Comparison of ENCODE assay signal across 15 cellular contexts in the genomic region with DNA sequence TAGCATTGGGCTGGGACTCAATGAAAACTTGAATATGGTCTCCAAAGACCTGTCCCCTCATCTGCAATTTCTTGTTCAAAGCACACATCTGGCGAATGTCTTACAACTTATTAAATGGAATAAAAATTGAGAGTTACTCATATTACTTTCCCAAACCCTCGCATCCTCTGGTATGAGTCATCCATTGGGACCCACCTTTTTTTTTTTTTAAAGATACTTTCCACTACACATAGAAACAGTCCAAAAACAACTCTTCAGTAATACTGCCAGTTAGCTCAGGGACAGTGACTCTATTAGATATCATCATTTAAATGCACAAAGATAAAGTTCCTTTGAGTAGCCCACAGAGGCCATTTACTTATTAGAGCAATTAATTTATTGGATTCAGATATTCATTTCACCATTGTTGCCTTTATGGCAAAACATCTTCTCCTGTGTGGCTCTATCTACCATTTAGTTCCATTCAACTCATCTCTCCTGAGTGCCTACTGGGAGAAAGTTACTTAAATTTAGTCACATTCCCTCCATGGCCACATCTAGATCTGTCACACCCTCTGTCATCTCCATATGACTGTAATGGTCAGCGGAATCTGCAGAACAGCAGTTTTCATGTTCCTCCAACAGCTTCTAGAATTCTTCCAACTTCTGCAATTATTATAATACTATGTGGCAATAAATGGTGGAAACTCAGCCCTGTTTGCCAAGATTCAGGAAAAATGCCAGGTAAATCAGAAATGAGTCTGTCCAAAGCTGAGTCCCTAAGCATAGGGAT.
DNase-seq lines count a peak whose midpoint lies in the region; ATAC-seq, FAIRE-seq and TF ChIP-seq lines count a peak whose summit lies in the region.
"Had no signal": no experiment of that assay in that cellular context is flagged by ENCODE, and none has a peak within 500 bp of the region (broad histone marks: within the 10 kb centered on the region; RNA-seq: fewer than 3 reads in every experiment).

No MANE protein-coding gene starts in this region.

- WGBS in SK-N-SH (ENCODE audit: low lambda C conversion rate): 45% methylated on average over 3 of the region's 3 CpGs

- no peaks in the 10 kb centered on the region for H3K27me3 Mint-ChIP-seq in activated T-cell treated with anti-CD3 and anti-CD28 coated beads, Interleukin-2, amount 50 U/mL, for 72 hours (ENCODE audit: low read depth)
- no peaks in the 10 kb centered on the region for H3K27me3 Mint-ChIP-seq in WTC11 (ENCODE audit: low read depth)
- no peaks in the 10 kb centered on the region for H3K27me3 Mint-ChIP-seq in natural killer cell treated with Interleukin-12 subunit alpha and Interleukin-12 subunit beta and Interleukin-15 and Interleukin-18, amount 100 ng/mL, for 72 hours
- H3K27me3 Mint-ChIP-seq: memory B cell had no signal

- H3K4me3 ChIP-seq in SK-N-SH (ENCODE audit: low read depth in 2 of 2, low read length in 1 of 2): no peak overlapping the region
- H3K4me3 ChIP-seq in endothelial cell of umbilical vein (replicated peaks in 1 of 3; ENCODE audit: insufficient read depth in 1 of 3, low read depth in 1 of 3, low read length in 3 of 3): no peak overlapping the region
- H3K4me3 ChIP-seq: prostate gland had no signal

- dilution Hi-C loops in endothelial cell of umbilical vein (cut with MboI; ENCODE audit: extremely low pct_ligation_motif_present, low sequenced_read_pairs): no loop called here

- H3K79me2 ChIP-seq in SK-N-SH (ENCODE audit: insufficient read depth) (no peaks in the 10 kb centered on the region), endothelial cell of umbilical vein (ENCODE audit: control insufficient read depth, insufficient read depth, low read length) (no peaks in the 10 kb centered on the region)

- FAIRE-seq in endothelial cell of umbilical vein (lab: Jason Lieb, UNC): no peak
- FAIRE-seq: G401.6 had no signal

- no peaks in the 10 kb centered on the region for H3K36me3 ChIP-seq in SK-N-SH (replicated peaks in 1 of 2; ENCODE audit: control insufficient read depth in 1 of 2, insufficient read depth in 2 of 2, low read length in 1 of 2)
- H3K36me3 ChIP-seq in endothelial cell of umbilical vein (ENCODE audit: control insufficient read depth in 2 of 2, extremely low read depth in 1 of 2, insufficient read depth in 2 of 2, low read length in 2 of 2): no peaks in the 10 kb centered on the region
- H3K36me3 ChIP-seq: prostate gland had no signal

- BruUV-seq in endothelial cell of umbilical vein (replicated peaks; lab: Mats Ljungman, UMichigan): no TSS peak

- no peak for TF ChIP-seq RAD21 in SK-N-SH (IDR thresholded peaks at IDR 0.05; ENCODE audit: low read length)

- DNase-seq in activated T-cell treated with anti-CD3 and anti-CD28 coated beads, Interleukin-2, amount 50 U/mL, for 72 hours: no peak
- DNase-seq in activated T-cell treated with anti-CD3 and anti-CD28 coated beads for 4 hours (no peak), SK-N-SH (no peak), endothelial cell of umbilical vein (ENCODE audit: low read depth, low spot score) (peak; percentile 48), WTC11 (ENCODE audit: low spot score) (no peak), DMS114 treated with DMSO at 0.1 percent for 48 hours (lab: John Stamatoyannopoulos, UW; ENCODE audit: unreplicated experiment) (no peak)
- DNase-seq in stimulated activated naive CD8-positive, alpha-beta T cell treated with anti-CD3 and anti-CD28 coated beads, Interleukin-15, Interleukin-2, amounts not matched to agents 100 U/mL and 50 U/mL, for 24 hours: no peak
- DNase-seq in natural killer cell treated with Interleukin-12 subunit alpha and Interleukin-12 subunit beta and Interleukin-15 and Interleukin-18, amount 100 ng/mL, for 72 hours (ENCODE audit: low spot score): no peak
- DNase-seq: activated CD8-positive, alpha-beta memory T cell treated with anti-CD3 and anti-CD28 coated beads, Interleukin-2, amount 50 U/mL, for 4 hours; glutamatergic neuron; NCI-H146; stimulated activated CD4-positive, alpha-beta T cell treated with anti-CD3 and anti-CD28 coated beads, Interleukin-4, amount 100 ng/mL, for 4 hours had no signal

- CTCF ChIA-PET in SK-N-SH (lab: Yijun Ruan, JAX) (no interaction called here), endothelial cell of umbilical vein (lab: Charles Lee) (no interaction called here), WTC11 (lab: Charles Lee) (no interaction called here)

- no peaks in the 10 kb centered on the region for H3K9me3 ChIP-seq in SK-N-SH
- no peaks in the 10 kb centered on the region for H3K9me3 ChIP-seq in endothelial cell of umbilical vein (replicated peaks; ENCODE audit: control insufficient read depth, insufficient read depth, low read length)
- H3K9me3 ChIP-seq: prostate gland had no signal

- peak; percentile 49 to 58 for ATAC-seq in activated T-cell treated with anti-CD3 and anti-CD28 coated beads, Interleukin-2, amount 50 U/mL, for 72 hours (replicated peaks in 1 of 2)
- peak; percentile 65 for ATAC-seq in stimulated activated naive CD8-positive, alpha-beta T cell treated with anti-CD3 and anti-CD28 coated beads, Interleukin-15, Interleukin-2, amounts not matched to agents 100 U/mL and 50 U/mL, for 24 hours
- ATAC-seq in WTC11: no peak
- ATAC-seq in natural killer cell treated with Interleukin-12 subunit alpha and Interleukin-12 subunit beta and Interleukin-15 and Interleukin-18, amount 100 ng/mL, for 72 hours: no peak

- intact Hi-C loops in endothelial cell of umbilical vein (cut with micrococcal nuclease): loop anchor here (5.0 kb wide), 1 partner anchor 38 kb away; no protein-coding TSS in a partner anchor

- no peaks in the 10 kb centered on the region for H3K9me2 ChIP-seq in SK-N-SH

- POLR2A ChIA-PET in SK-N-SH (lab: Yijun Ruan, JAX): no interaction called here
- POLR2A ChIA-PET in endothelial cell of umbilical vein (lab: Charles Lee): no interaction called here
- POLR2A ChIA-PET in WTC11 (lab: Charles Lee): no interaction called here

- no peaks in the 10 kb centered on the region for H3K27me3 ChIP-seq in SK-N-SH (ENCODE audit: insufficient read depth)
- no peaks in the 10 kb centered on the region for H3K27me3 ChIP-seq in endothelial cell of umbilical vein (ENCODE audit: control insufficient read depth in 2 of 2, insufficient read depth in 2 of 2, low read length in 2 of 2)

- H3K9me3 Mint-ChIP-seq in activated T-cell treated with anti-CD3 and anti-CD28 coated beads, Interleukin-2, amount 50 U/mL, for 72 hours: no peaks in the 10 kb centered on the region
- peaks cover 9% of the 10 kb centered on the region; the same call in 1 of the 2 replicates for H3K9me3 Mint-ChIP-seq in WTC11
- no peaks in the 10 kb centered on the region for H3K9me3 Mint-ChIP-seq in natural killer cell treated with Interleukin-12 subunit alpha and Interleukin-12 subunit beta and Interleukin-15 and Interleukin-18, amount 100 ng/mL, for 72 hours
- H3K9me3 Mint-ChIP-seq: memory B cell had no signal

- no peak overlapping the region for H3K9ac ChIP-seq in SK-N-SH
- no peak overlapping the region for H3K9ac ChIP-seq in endothelial cell of umbilical vein (replicated peaks; ENCODE audit: extremely low read depth, insufficient read depth, low read length)

- no peak for TF ChIP-seq POLR2A in endothelial cell of umbilical vein (IDR thresholded peaks at IDR 0.05; ENCODE audit: low read depth, low read length)

- no peaks in the 10 kb centered on the region for H3K9me1 ChIP-seq in endothelial cell of umbilical vein (replicated peaks; ENCODE audit: control insufficient read depth, extremely low read depth, insufficient read depth, low read length)

- peak overlapping the region; percentile 41 to 45 for H3K4me3 Mint-ChIP-seq in activated T-cell treated with anti-CD3 and anti-CD28 coated beads, Interleukin-2, amount 50 U/mL, for 72 hours
- no peak overlapping the region for H3K4me3 Mint-ChIP-seq in WTC11
- no peak overlapping the region for H3K4me3 Mint-ChIP-seq in natural killer cell treated with Interleukin-12 subunit alpha and Interleukin-12 subunit beta and Interleukin-15 and Interleukin-18, amount 100 ng/mL, for 72 hours
- H3K4me3 Mint-ChIP-seq: memory B cell had no signal

- peaks cover 77% of the 10 kb centered on the region for H3K4me1 Mint-ChIP-seq in activated T-cell treated with anti-CD3 and anti-CD28 coated beads, Interleukin-2, amount 50 U/mL, for 72 hours (ENCODE audit: low read depth)
- H3K4me1 Mint-ChIP-seq in WTC11: peaks cover 22% of the 10 kb centered on the region
- peaks cover 20 to 33% of the 10 kb centered on the region in 2 donors for H3K4me1 Mint-ChIP-seq in natural killer cell treated with Interleukin-12 subunit alpha and Interleukin-12 subunit beta and Interleukin-15 and Interleukin-18, amount 100 ng/mL, for 72 hours (ENCODE audit: low read depth in 2 of 2)

- H2AFZ ChIP-seq in SK-N-SH (ENCODE audit: low read depth): no peak overlapping the region
- no peak overlapping the region for H2AFZ ChIP-seq in endothelial cell of umbilical vein (ENCODE audit: low read depth, low read length)

- H4K20me1 ChIP-seq in SK-N-SH (ENCODE audit: insufficient read depth) (no peaks in the 10 kb centered on the region), endothelial cell of umbilical vein (replicated peaks; ENCODE audit: control insufficient read depth, extremely low read depth, insufficient read depth, low read length) (no peaks in the 10 kb centered on the region)

- H3K4me1 ChIP-seq in SK-N-SH (ENCODE audit: control insufficient read depth in 1 of 2, insufficient read depth in 2 of 2, low read depth in 1 of 2, low read length in 1 of 2): peaks cover 0 to 10% of the 10 kb centered on the region in 2 experiments; a peak in 3 of 4 replicates
- peaks cover 30% of the 10 kb centered on the region for H3K4me1 ChIP-seq in endothelial cell of umbilical vein (ENCODE audit: control insufficient read depth, extremely low read depth, insufficient read depth, low read length)
- H3K4me1 ChIP-seq: prostate gland had no signal

- H3K36me3 Mint-ChIP-seq in activated T-cell treated with anti-CD3 and anti-CD28 coated beads, Interleukin-2, amount 50 U/mL, for 72 hours (ENCODE audit: insufficient read depth in 2 of 2): peaks cover 0 to 6% of the 10 kb centered on the region in 2 donors
- no peaks in the 10 kb centered on the region for H3K36me3 Mint-ChIP-seq in WTC11
- no peaks in the 10 kb centered on the region for H3K36me3 Mint-ChIP-seq in natural killer cell treated with Interleukin-12 subunit alpha and Interleukin-12 subunit beta and Interleukin-15 and Interleukin-18, amount 100 ng/mL, for 72 hours

- no peak overlapping the region for H3K4me2 ChIP-seq in SK-N-SH
- H3K4me2 ChIP-seq in endothelial cell of umbilical vein (ENCODE audit: insufficient read depth, low read length): no peak overlapping the region

- TF ChIP-seq CTCF in SK-N-SH (IDR thresholded peaks at IDR 0.05) (no peak), endothelial cell of umbilical vein (IDR thresholded peaks at IDR 0.05; ENCODE audit: extremely low read depth in 1 of 2, insufficient read depth in 1 of 2, low read depth in 1 of 2, low read length in 2 of 2) (no peak), WTC11 (IDR thresholded peaks at IDR 0.05) (no peak)

- 0 out of 4 replicates have a peak, but pooled peaks of 1 of the 2 experiments have one; percentile 16 for TF ChIP-seq EP300 in SK-N-SH (IDR thresholded peaks at IDR 0.05; ENCODE audit: borderline replicate concordance in 1 of 2, low read depth in 1 of 2, low read length in 1 of 2)

- peak overlapping the region; percentile 45 for H3K27ac Mint-ChIP-seq in activated T-cell treated with anti-CD3 and anti-CD28 coated beads, Interleukin-2, amount 50 U/mL, for 72 hours
- H3K27ac Mint-ChIP-seq in WTC11: no peak overlapping the region
- H3K27ac Mint-ChIP-seq in natural killer cell treated with Interleukin-12 subunit alpha and Interleukin-12 subunit beta and Interleukin-15 and Interleukin-18, amount 100 ng/mL, for 72 hours: peak overlapping the region in 1 of 2 donors; percentile 19
- H3K27ac Mint-ChIP-seq: memory B cell had no signal

- H3F3A ChIP-seq in SK-N-SH (replicated peaks; ENCODE audit: insufficient read depth): peaks cover 7% of the 10 kb centered on the region

- peak overlapping the region in 1 of 2 experiments; percentile 49; a peak in 1 of 4 replicates for H3K27ac ChIP-seq in SK-N-SH (ENCODE audit: low read depth in 2 of 2, low read length in 1 of 2)
- no peak overlapping the region for H3K27ac ChIP-seq in endothelial cell of umbilical vein (ENCODE audit: insufficient read depth, low read depth, low read length)
- H3K27ac ChIP-seq: prostate gland had no signal

Comparison
In these comparisons a context has a peak if more than half of its experiments do, and no peak if none do; other contexts are left out.
1. ATAC-seq: peak in activated T-cell treated with anti-CD3 and anti-CD28 coated beads, Interleukin-2, amount 50 U/mL, for 72 hours (2 of 2) and stimulated activated naive CD8-positive, alpha-beta T cell treated with anti-CD3 and anti-CD28 coated beads, Interleukin-15, Interleukin-2, amounts not matched to agents 100 U/mL and 50 U/mL, for 24 hours (single experiment); none in WTC11 (single experiment) and natural killer cell treated with Interleukin-12 subunit alpha and Interleukin-12 subunit beta and Interleukin-15 and Interleukin-18, amount 100 ng/mL, for 72 hours (0 of 2).
2. H3K4me3 Mint-ChIP-seq: peak in activated T-cell treated with anti-CD3 and anti-CD28 coated beads, Interleukin-2, amount 50 U/mL, for 72 hours (2 of 2); none in WTC11 (single experiment) and natural killer cell treated with Interleukin-12 subunit alpha and Interleukin-12 subunit beta and Interleukin-15 and Interleukin-18, amount 100 ng/mL, for 72 hours (single experiment).